8 cellular contexts compared by ENCODE assay signal in the genomic region with DNA sequence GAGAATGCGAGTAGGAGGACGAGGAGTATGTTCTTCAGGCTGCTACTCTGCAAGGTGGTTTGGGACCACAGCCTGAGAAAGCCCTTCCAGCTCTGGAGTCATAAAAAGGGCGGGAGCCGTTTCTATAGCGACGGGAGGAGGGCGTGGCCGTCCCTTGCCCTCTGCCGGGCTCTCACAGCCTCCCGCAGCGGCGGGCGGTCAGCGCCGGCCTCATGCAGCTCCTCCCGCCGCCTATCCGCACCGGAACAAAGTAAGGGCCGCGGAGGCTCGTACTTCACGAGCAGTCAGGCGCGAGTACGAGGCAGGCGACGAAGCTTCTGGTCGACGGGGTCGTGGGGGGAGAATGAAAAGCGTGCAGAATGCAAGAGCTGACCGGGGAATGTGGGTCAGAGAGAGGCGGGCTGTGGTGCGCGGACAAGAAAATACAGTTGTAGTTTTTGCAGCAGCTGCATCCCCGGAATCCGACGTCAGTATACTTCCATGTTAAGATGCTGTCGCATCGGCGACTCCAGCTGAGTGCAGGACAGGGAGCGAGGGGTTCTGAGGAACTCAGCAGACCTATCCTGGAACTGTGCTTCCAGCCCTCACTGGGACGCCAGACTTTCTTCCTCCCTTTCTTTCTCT. TPM values are rescaled to one million over a fixed set of nuclear protein-coding genes. Genes with fewer than 3 reads are reported as not detected.
DNase-seq lines count a peak whose midpoint lies in the region; ATAC-seq and TF ChIP-seq lines count a peak whose summit lies in the region.

Gene DYRK4 (plus strand): TSS at position 175 of the 624 bp plus-strand sequence. CDS start 38 bp downstream, at position 213.

- no peak for TF ChIP-seq CTCF in GM10266 (IDR thresholded peaks at IDR 0.05; ENCODE audit: control insufficient read depth, insufficient read depth, low read depth, missing control alignments)

- peak; percentile 98 for ATAC-seq in sciatic nerve
- no peak for ATAC-seq in GM18520 (IDR thresholded peaks at IDR 0.05; ENCODE audit: unreplicated experiment)
- no peak for ATAC-seq in HG02885 (IDR thresholded peaks at IDR 0.05; ENCODE audit: poor library complexity, unreplicated experiment)

- peak within 1 kb of the TSS in 1 of 6 donors; percentile 46 for H3K27ac Mint-ChIP-seq in immature natural killer cell

- H3K27me3 Mint-ChIP-seq in immature natural killer cell (ENCODE audit: low read depth in 3 of 3): peaks cover 1 to 5% (median 2%) of the 10 kb centered on the region in 3 donors

- peaks cover 16 to 22% of the 10 kb centered on the region in 2 donors for H3K4me1 Mint-ChIP-seq in immature natural killer cell

- peaks cover 0 to 4% (median 0%) of the 10 kb centered on the region in 3 donors for H3K36me3 Mint-ChIP-seq in immature natural killer cell

- H3K9me3 Mint-ChIP-seq in immature natural killer cell: no peaks in the 10 kb centered on the region

- intact Hi-C loops in sciatic nerve (cut with DNase I): no loop called here

- peak within 1 kb of the TSS; percentile 75 to 85 (median 77) for H3K4me3 Mint-ChIP-seq in immature natural killer cell

- DNase-seq in GM04504 (ENCODE audit: low read depth) (peak; percentile 35), NCI-H510A treated with DMSO at 0.1 percent for 48 hours (lab: John Stamatoyannopoulos, UW) (peak; percentile 86), cerebellar cortex (ENCODE audit: low spot score) (peak; percentile 9), immature natural killer cell (peak; percentile 22 to 27 (median 25)), sciatic nerve (ENCODE audit: low spot score) (peak; percentile 91), GM10266 (ENCODE audit: extremely low spot score) (no peak)

RNA-seq across cellular contexts. Expression of gene DYRK4, which starts in this region (rescaled TPM):
- 10 to 100 TPM; 31.8 to 41.1 (median 36.9) TPM for polyA plus RNA-seq in immature natural killer cell
- total RNA-seq in sciatic nerve: 24.8 TPM
